ENCODE assay signal across 7 cellular contexts in the genomic region with DNA sequence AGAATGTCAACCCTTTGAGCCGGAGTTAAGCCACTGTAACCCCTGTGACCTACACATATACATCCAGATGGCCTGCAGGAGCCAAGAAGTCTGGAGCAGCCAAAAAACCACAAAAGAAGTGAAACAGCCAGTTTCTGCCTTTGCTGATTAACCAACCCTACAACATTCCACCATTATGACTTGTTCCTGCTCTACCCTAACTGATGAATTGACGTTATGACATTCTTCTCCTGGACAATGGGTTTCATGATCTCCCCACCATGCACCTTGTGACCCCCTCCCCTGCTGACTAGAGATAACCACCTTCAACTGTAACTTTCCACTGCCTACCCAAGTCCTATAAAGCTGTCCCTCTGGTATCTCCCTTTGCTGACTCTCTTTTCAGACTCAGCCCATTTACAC.
A peak's percentile ranks its signal among the peaks of the same experiment; 100 is the strongest.
DNase-seq lines count a peak whose midpoint lies in the region; TF ChIP-seq lines count a peak whose summit lies in the region.
"Not testable (repeated sequence)": the region's sequence is repeated elsewhere in the genome, so short reads cannot be mapped to it uniquely, and the experiment has no call there.

No MANE protein-coding gene starts in this region.

- H3K23ac ChIP-seq in trophoblast cell (ENCODE audit: low read length): not testable (repeated sequence)

- H3K9ac ChIP-seq in mammary epithelial cell (ENCODE audit: insufficient read depth, low read length): peak overlapping the region; percentile 56
- not testable (repeated sequence) for H3K9ac ChIP-seq in trophoblast cell (ENCODE audit: low read length)

- intact Hi-C loops in mammary epithelial cell (cut with micrococcal nuclease): loop anchor here (5.0 kb wide), 1 partner anchor 216 kb away; the partner anchor contains the start of gene DUSP10

- WGBS in mammary epithelial cell (ENCODE audit: low coverage, missing lambda C conversion rate): 0% methylated on average over 2 of the region's 2 CpGs
- WGBS in trophoblast cell (ENCODE audit: extremely low coverage, insufficient coverage, insufficient read length): no CpG with 5 or more reads among the region's 2 CpGs

- not testable (repeated sequence) for H4K12ac ChIP-seq in trophoblast cell (ENCODE audit: low read depth, low read length)

- peaks cover 24% of the 10 kb centered on the region for H3K79me1 ChIP-seq in trophoblast cell (ENCODE audit: low read length)

- peaks cover 11% of the 10 kb centered on the region for H3K9me3 ChIP-seq in mammary epithelial cell (replicated peaks; ENCODE audit: insufficient read depth, low read length)
- H3K9me3 ChIP-seq in trophoblast cell (ENCODE audit: insufficient read depth, low read depth, low read length): not testable (repeated sequence)

- in situ Hi-C loops in mammary epithelial cell (cut with MboI; ENCODE audit: low sequenced_read_pairs in 2 of 2): not testable (repeated sequence)

- TF ChIP-seq CTCF in mammary epithelial cell (conservative IDR thresholded peaks at IDR 0.05 in 1 of 2, IDR thresholded peaks at IDR 0.05 in 1 of 2; ENCODE audit: extremely low read depth in 1 of 2, insufficient read depth in 1 of 2, low read depth in 1 of 2, low read length in 2 of 2); foreskin fibroblast (IDR thresholded peaks at IDR 0.05; ENCODE audit: low read depth, low read length): not testable (repeated sequence)

- H2BK120ac ChIP-seq in trophoblast cell (ENCODE audit: insufficient read depth, low read length, poor library complexity): peak overlapping the region; percentile 72

- not testable (repeated sequence) for H4K20me1 ChIP-seq in mammary epithelial cell (ENCODE audit: insufficient read depth, low read length)

- not testable (repeated sequence) for H3K36me3 ChIP-seq in mammary epithelial cell (ENCODE audit: insufficient read depth, low read length); trophoblast cell (ENCODE audit: control insufficient read depth in 1 of 2, insufficient read depth in 2 of 2, low read length in 2 of 2)

- H2AFZ ChIP-seq in mammary epithelial cell (ENCODE audit: low read depth, low read length); trophoblast cell (ENCODE audit: insufficient read depth, low read length, poor library complexity): not testable (repeated sequence)

- not testable (repeated sequence) for H3K79me2 ChIP-seq in mammary epithelial cell (ENCODE audit: insufficient read depth, low read length); trophoblast cell (ENCODE audit: control insufficient read depth, insufficient read depth, low read length, poor library complexity)

- H2AK5ac ChIP-seq in trophoblast cell (ENCODE audit: low read length): not testable (repeated sequence)

- not testable (repeated sequence) for H3K18ac ChIP-seq in trophoblast cell (ENCODE audit: low read length)

- H2BK12ac ChIP-seq in trophoblast cell (ENCODE audit: low read length): not testable (repeated sequence)

- H3K14ac ChIP-seq in trophoblast cell (ENCODE audit: low read length): not testable (repeated sequence)

- dilution Hi-C loops in mammary epithelial cell (cut with HindIII; ENCODE audit: low sequenced_read_pairs): not testable (repeated sequence)

- H4K8ac ChIP-seq in trophoblast cell (ENCODE audit: low read depth, low read length): not testable (repeated sequence)

- H3K27ac ChIP-seq in mammary epithelial cell (ENCODE audit: insufficient read depth, low read depth, low read length) (peak overlapping the region; percentile 99), trophoblast cell (ENCODE audit: low read depth, low read length) (peak overlapping the region; percentile 98)

- CTCF ChIA-PET in mammary epithelial cell (lab: Charles Lee; ENCODE audit: low non-redundant PET): not testable (repeated sequence)

- DNase-seq in ELR (ENCODE audit: low read depth): peak; percentile 91
- peak; percentile 47 for DNase-seq in HT-29 (ENCODE audit: low spot score)
- DNase-seq in NOMO-1 treated with DMSO at 0.1 percent for 48 hours (lab: John Stamatoyannopoulos, UW; ENCODE audit: unreplicated experiment): peak; percentile 16
- peak; percentile 16 for DNase-seq in T1000 (lab: John Stamatoyannopoulos, UW)
- DNase-seq in mammary epithelial cell: peak; percentile 99
- DNase-seq in foreskin fibroblast: peak; percentile 53 to 59
- DNase-seq in trophoblast cell: peak; percentile 6 to 45

- H3K4ac ChIP-seq in trophoblast cell (ENCODE audit: low read depth, low read length): not testable (repeated sequence)

- not testable (repeated sequence) for H3K27me3 ChIP-seq in mammary epithelial cell (ENCODE audit: insufficient read depth, low read length); trophoblast cell (ENCODE audit: insufficient read depth, low read length)

- H3K4me3 ChIP-seq in mammary epithelial cell (replicated peaks in 1 of 3; ENCODE audit: insufficient read depth in 1 of 3, low read depth in 2 of 3, low read length in 3 of 3); foreskin fibroblast (ENCODE audit: low read depth in 1 of 2, low read length in 2 of 2); trophoblast cell (ENCODE audit: low read depth, low read length): not testable (repeated sequence)

- peaks cover 32% of the 10 kb centered on the region for H3K4me1 ChIP-seq in mammary epithelial cell (ENCODE audit: insufficient read depth, low read length)
- H3K4me1 ChIP-seq in trophoblast cell (ENCODE audit: control insufficient read depth in 1 of 2, insufficient read depth in 2 of 2, low read length in 2 of 2): not testable (repeated sequence)

- not testable (repeated sequence) for BruUV-seq in mammary epithelial cell (replicated peaks; lab: Mats Ljungman, UMichigan)

- peak overlapping the region; percentile 76 for H2BK5ac ChIP-seq in trophoblast cell (ENCODE audit: low read depth, low read length, poor library complexity)

- not testable (repeated sequence) for H4K91ac ChIP-seq in trophoblast cell (ENCODE audit: low read depth, low read length)

- not testable (repeated sequence) for H3K4me2 ChIP-seq in mammary epithelial cell (ENCODE audit: insufficient read depth, low read depth, low read length); trophoblast cell (ENCODE audit: low read length)

Comparison
In these comparisons a context has a peak if more than half of its experiments do, and no peak if none do; other contexts are left out.
1. DNase-seq: peak in every context shown above with its lines; median percentile 99 in mammary epithelial cell; 91 in ELR; 56 in foreskin fibroblast; 47 in HT-29; 26 in trophoblast cell; 16 in NOMO-1 treated with DMSO at 0.1 percent for 48 hours; 16 in T1000.